Comparison of ENCODE assay signal across 8 cellular contexts in the genomic region with DNA sequence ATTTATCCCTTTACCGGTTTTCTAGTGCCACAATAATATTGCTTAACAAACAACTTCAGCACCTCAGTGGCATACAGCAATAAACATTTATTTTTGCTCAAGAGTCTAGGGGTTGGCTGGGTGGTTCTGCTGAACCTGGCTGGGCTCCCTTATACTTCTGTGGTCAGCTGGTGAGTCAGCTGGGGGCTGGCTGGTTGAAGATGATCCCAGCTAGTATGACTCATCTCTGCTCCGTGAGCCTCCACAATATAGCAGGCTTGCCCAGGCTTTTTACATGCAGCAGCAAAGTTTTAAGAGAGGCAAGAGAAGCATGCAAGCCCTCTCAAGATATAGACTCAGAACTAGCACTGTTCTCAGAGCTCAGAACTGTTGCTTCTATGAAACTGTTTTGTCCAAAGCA.
DNase-seq lines count a peak whose midpoint lies in the region; ATAC-seq and TF ChIP-seq lines count a peak whose summit lies in the region.

No MANE protein-coding gene starts in this region.

- peak in 1 of 2 donors; percentile 36 for DNase-seq in activated naive CD4-positive, alpha-beta T cell treated with anti-CD3 and anti-CD28 coated beads, Interleukin-2, amount 50 U/mL, for 72 hours (ENCODE audit: low spot score in 2 of 2)
- no peak for DNase-seq in activated naive CD4-positive, alpha-beta T cell treated with anti-CD3 and anti-CD28 coated beads, Interleukin-2, amount 50 U/mL, for 16 hours
- DNase-seq in NOMO-1 treated with DMSO at 0.1 percent for 48 hours (lab: John Stamatoyannopoulos, UW; ENCODE audit: unreplicated experiment) (peak; percentile 95), cerebellum (ENCODE audit: low spot score) (peak; percentile 82), mesenchymal stem cell (peak; percentile 96), vagina (ENCODE audit: extremely low spot score in 2 of 2) (peak in 1 of 2 donors; percentile 93), GF-D8 (lab: John Stamatoyannopoulos, UW) (no peak)

- no peaks in the 10 kb centered on the region for H3K36me3 ChIP-seq in mesenchymal stem cell (ENCODE audit: control insufficient read depth in 1 of 2, insufficient read depth in 2 of 2, low read depth in 1 of 2, low read length in 2 of 2)
- H3K36me3 ChIP-seq in vagina, result no peaks in the 10 kb centered on the region

- 0% methylated on average over 1 of the region's 2 CpGs for WGBS in mesenchymal stem cell

- H2AK5ac ChIP-seq in mesenchymal stem cell (ENCODE audit: low read length, severe bottlenecking), result no peak overlapping the region

- no peak overlapping the region for H2BK5ac ChIP-seq in mesenchymal stem cell (ENCODE audit: low read depth, low read length, poor library complexity, severe bottlenecking)

- H2AFZ ChIP-seq in mesenchymal stem cell (ENCODE audit: low read depth, low read length), result no peak overlapping the region

- H2BK15ac ChIP-seq in mesenchymal stem cell (ENCODE audit: low read depth, poor library complexity, severe bottlenecking), result no peak overlapping the region

- H4K8ac ChIP-seq in mesenchymal stem cell (ENCODE audit: low read length), result no peak overlapping the region

- no peak overlapping the region for H2BK12ac ChIP-seq in mesenchymal stem cell (ENCODE audit: low read length in 2 of 2)

- H3K27ac Mint-ChIP-seq in activated naive CD4-positive, alpha-beta T cell treated with anti-CD3 and anti-CD28 coated beads, Interleukin-2, amount 50 U/mL, for 72 hours, result no peak overlapping the region

- H3K27me3 ChIP-seq in mesenchymal stem cell (ENCODE audit: control insufficient read depth in 1 of 2, insufficient read depth in 1 of 2, low read length in 2 of 2), result no peaks in the 10 kb centered on the region
- no peaks in the 10 kb centered on the region for H3K27me3 ChIP-seq in vagina

- peaks cover 0 to 23% of the 10 kb centered on the region in 2 donors for H3K36me3 Mint-ChIP-seq in activated naive CD4-positive, alpha-beta T cell treated with anti-CD3 and anti-CD28 coated beads, Interleukin-2, amount 50 U/mL, for 72 hours

- H3K27ac ChIP-seq in mesenchymal stem cell (ENCODE audit: low read length, poor library complexity, severe bottlenecking) (peak overlapping the region; percentile 73), vagina (peak overlapping the region; percentile 34)

- no peaks in the 10 kb centered on the region for H3K79me1 ChIP-seq in mesenchymal stem cell (replicated peaks; ENCODE audit: low read length, poor library complexity, severe bottlenecking)

- no peak for TF ChIP-seq POLR2A in vagina (IDR thresholded peaks at IDR 0.05)

- H4K91ac ChIP-seq in mesenchymal stem cell (ENCODE audit: low read length), result no peak overlapping the region

- peak overlapping the region; percentile 70 for H3K9ac ChIP-seq in mesenchymal stem cell (ENCODE audit: low read length)

- no peak for TF ChIP-seq CTCF in vagina (IDR thresholded peaks at IDR 0.05)

- peaks cover 17% of the 10 kb centered on the region for H3K4me1 ChIP-seq in mesenchymal stem cell (ENCODE audit: control insufficient read depth, insufficient read depth, low read depth, low read length)
- peaks cover 19% of the 10 kb centered on the region for H3K4me1 ChIP-seq in vagina

- H3K4ac ChIP-seq in mesenchymal stem cell (ENCODE audit: low read depth in 1 of 2, low read length in 2 of 2), result no peak overlapping the region

- intact Hi-C loops in vagina (cut with DNase I), result no loop called here

- H3K9me3 ChIP-seq in mesenchymal stem cell (ENCODE audit: control insufficient read depth, low read length) (peaks cover 3% of the 10 kb centered on the region), vagina (no peaks in the 10 kb centered on the region)

- H3K4me2 ChIP-seq in mesenchymal stem cell (ENCODE audit: low read length, poor library complexity, severe bottlenecking), result peak overlapping the region; percentile 25

- H2BK120ac ChIP-seq in mesenchymal stem cell (ENCODE audit: low read depth, low read length), result no peak overlapping the region

- H3K9me3 Mint-ChIP-seq in activated naive CD4-positive, alpha-beta T cell treated with anti-CD3 and anti-CD28 coated beads, Interleukin-2, amount 50 U/mL, for 72 hours, result peaks cover 9 to 28% of the 10 kb centered on the region in 2 donors

- no peak overlapping the region for H3K4me3 ChIP-seq in mesenchymal stem cell (ENCODE audit: insufficient read depth in 1 of 2, low read depth in 1 of 2, low read length in 2 of 2)
- no peak overlapping the region for H3K4me3 ChIP-seq in vagina

- ATAC-seq in activated naive CD4-positive, alpha-beta T cell treated with anti-CD3 and anti-CD28 coated beads, Interleukin-2, amount 50 U/mL, for 72 hours, result peak; percentile 88 to 91
- peak; percentile 92 for ATAC-seq in HG02763 (IDR thresholded peaks at IDR 0.05; ENCODE audit: unreplicated experiment)

- H3K18ac ChIP-seq in mesenchymal stem cell (ENCODE audit: low read depth in 1 of 2, low read length in 2 of 2), result no peak overlapping the region

- no peak overlapping the region for H3K14ac ChIP-seq in mesenchymal stem cell (ENCODE audit: low read length in 2 of 2)

- no peak overlapping the region for H3K23ac ChIP-seq in mesenchymal stem cell (ENCODE audit: low read length in 2 of 2)

Comparison
In these comparisons a context has a peak if more than half of its experiments do, and no peak if none do; other contexts are left out.
1. DNase-seq: peak in NOMO-1 treated with DMSO at 0.1 percent for 48 hours (single experiment), cerebellum (single experiment) and mesenchymal stem cell (single experiment); none in activated naive CD4-positive, alpha-beta T cell treated with anti-CD3 and anti-CD28 coated beads, Interleukin-2, amount 50 U/mL, for 16 hours (single experiment) and GF-D8 (single experiment).